Comparison of ENCODE assay signal across 10 cellular contexts in the genomic region with DNA sequence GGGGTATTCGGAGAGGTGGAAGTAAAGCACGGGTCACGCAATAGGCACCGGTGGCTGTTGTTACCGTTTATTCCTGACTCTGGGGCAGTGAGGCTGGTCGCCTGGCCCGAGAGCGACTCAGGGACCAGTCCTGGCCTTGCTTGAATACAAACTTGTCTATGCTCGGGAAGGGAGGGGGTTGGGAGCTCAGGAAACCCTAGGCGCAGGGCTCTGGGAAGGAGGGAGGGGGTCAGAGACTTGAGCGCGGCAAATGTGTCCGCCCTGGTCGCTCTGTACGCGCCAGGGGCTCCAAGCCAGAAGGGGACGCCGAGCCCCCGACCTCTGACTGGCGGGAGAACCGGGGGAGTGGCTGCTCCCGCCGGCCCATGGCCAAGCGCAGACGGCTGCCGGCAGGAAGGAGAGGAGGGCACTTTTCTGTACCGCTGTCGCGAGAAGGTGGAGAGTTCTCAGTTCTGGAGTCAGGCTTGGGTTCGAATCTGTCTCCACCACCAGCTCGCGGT. TPM values are rescaled to one million over a fixed set of nuclear protein-coding genes. Genes with fewer than 3 reads are reported as not detected.
DNase-seq lines count a peak whose midpoint lies in the region; ATAC-seq lines count a peak whose summit lies in the region.
"Had no signal": no experiment of that assay in that cellular context is flagged by ENCODE, and none has a peak within 500 bp of the region (broad histone marks: within the 10 kb centered on the region; RNA-seq: fewer than 3 reads in every experiment).

No MANE protein-coding gene starts in this region.

- H3K27me3 ChIP-seq in HAP-1 (ENCODE audit: low read depth), result peaks cover 8% of the 10 kb centered on the region
- H3K27me3 ChIP-seq in NT2/D1 (ENCODE audit: insufficient read depth, insufficient read length), result peaks cover 21% of the 10 kb centered on the region
- H3K27me3 ChIP-seq in rectal smooth muscle tissue (ENCODE audit: control insufficient read depth, insufficient read depth, low read length), result no peaks in the 10 kb centered on the region

- in situ Hi-C loops in HAP-1 (cut with MboI; ENCODE audit: low sequenced_read_pairs), result no loop called here

- peak; percentile 24 to 35 for ATAC-seq in left cardiac atrium
- no peak for ATAC-seq in GM21528 (IDR thresholded peaks at IDR 0.05; ENCODE audit: low FRiP score, unreplicated experiment)
- no peak for ATAC-seq in HG03159 (IDR thresholded peaks at IDR 0.05; ENCODE audit: unreplicated experiment)

- H3K4me3 ChIP-seq in HAP-1, result peak overlapping the region; percentile 45
- peak overlapping the region; percentile 64 for H3K4me3 ChIP-seq in NT2/D1 (ENCODE audit: insufficient read length, low read depth)
- H3K4me3 ChIP-seq in rectal smooth muscle tissue (ENCODE audit: low read length), result peak overlapping the region; percentile 56

- H3K27ac ChIP-seq in rectal smooth muscle tissue (ENCODE audit: low read depth, low read length), result no peak overlapping the region
- H3K27ac ChIP-seq: right lobe of liver had no signal

- H3K9me3 ChIP-seq in HAP-1 (no peaks in the 10 kb centered on the region), NT2/D1 (ENCODE audit: insufficient read depth, low read length) (peaks cover 5% of the 10 kb centered on the region; the same call in 1 of the 2 replicates)
- H3K9me3 ChIP-seq: right lobe of liver had no signal

- DNase-seq in HAP-1 (ENCODE audit: low spot score in 2 of 2), result peak; percentile 13 to 53
- DNase-seq in NT2/D1 (ENCODE audit: low read depth, low spot score), result no peak
- DNase-seq in left cardiac atrium, result no peak
- DNase-seq in CD1c-positive myeloid dendritic cell (ENCODE audit: extremely low spot score), result no peak
- DNase-seq in SKM-1 (lab: John Stamatoyannopoulos, UW; ENCODE audit: unreplicated experiment), result no peak
- DNase-seq: NCI-H446 treated with DMSO at 0.1 percent for 48 hours, right lobe of liver had no signal

- no peaks in the 10 kb centered on the region for H3K4me1 ChIP-seq in HAP-1
- H3K4me1 ChIP-seq in NT2/D1 (ENCODE audit: insufficient read depth, insufficient read length), result peaks cover 2% of the 10 kb centered on the region
- peaks cover 3% of the 10 kb centered on the region for H3K4me1 ChIP-seq in rectal smooth muscle tissue (ENCODE audit: control insufficient read depth, insufficient read depth, low read length)

- peak overlapping the region; percentile 87 for H3K9ac ChIP-seq in NT2/D1 (ENCODE audit: insufficient read length, low read depth)
- H3K9ac ChIP-seq in rectal smooth muscle tissue (ENCODE audit: low read length), result no peak overlapping the region

- H3K36me3 ChIP-seq in HAP-1 (replicated peaks) (no peaks in the 10 kb centered on the region), NT2/D1 (ENCODE audit: insufficient read depth, insufficient read length, low read length) (peaks cover 11% of the 10 kb centered on the region), rectal smooth muscle tissue (ENCODE audit: control insufficient read depth, insufficient read depth, low read length) (no peaks in the 10 kb centered on the region)
- H3K36me3 ChIP-seq: right lobe of liver had no signal

- intact Hi-C loops in left cardiac atrium (cut with DNase I), result loop anchor here (2.0 to 10.0 kb wide), 2 partner anchors 52 kb away; no protein-coding TSS in a partner anchor

RNA-seq across cellular contexts. Expression of a gene that starts 1.5 kb away (rescaled TPM):
- total RNA-seq in left cardiac atrium, result 1 to 10 TPM; 3.0 to 6.9 TPM

Comparison
In these comparisons a context has a peak if more than half of its experiments do, and no peak if none do; other contexts are left out.
1. DNase-seq: peak in HAP-1 (2 of 2); none in NT2/D1 (single experiment), left cardiac atrium (single experiment), CD1c-positive myeloid dendritic cell (single experiment) and SKM-1 (single experiment).
2. ATAC-seq: peak in left cardiac atrium (2 of 2); none in GM21528 (single experiment) and HG03159 (single experiment).
3. Peak in every context shown above with its lines, with median percentiles within 50 percentile points of each other: H3K4me3 ChIP-seq.